In genomic region chr19:31592456-31592855, GRCh38 we compare ENCODE assay signal across 23 cellular contexts.
A peak's percentile ranks its signal among the peaks of the same experiment; 100 is the strongest.
DNase-seq lines count a peak whose midpoint lies in the region; ATAC-seq, FAIRE-seq and TF ChIP-seq lines count a peak whose summit lies in the region.
"Had no signal": no experiment of that assay in that cellular context is flagged by ENCODE, and none has a peak within 500 bp of the region (broad histone marks: within the 10 kb centered on the region; RNA-seq: fewer than 3 reads in every experiment).

No MANE protein-coding gene starts in this region.

- no peak overlapping the region for H3K4me3 Mint-ChIP-seq in osteocyte (ENCODE audit: unreplicated experiment)
- H3K4me3 Mint-ChIP-seq: CD4-positive, alpha-beta memory T cell had no signal

- CTCF ChIA-PET in A549 (lab: Yijun Ruan, JAX) (interaction anchor here (1.0 to 1.2 kb wide), 2 partner anchors 19 to 43 kb away, joined by 3 read pairs; no protein-coding TSS in a partner anchor), H1 (lab: Charles Lee; ENCODE audit: partially characterized antibody) (interaction anchor here (0.6 to 1.5 kb wide), 3 partner anchors 17 to 29 kb away, joined by 3 to 5 read pairs (median 4); no protein-coding TSS in a partner anchor)

- H3K79me2 ChIP-seq in H1 (ENCODE audit: control insufficient read depth in 1 of 2, insufficient read depth in 2 of 2, low read length in 2 of 2) = no peaks in the 10 kb centered on the region

- H3K4me3 ChIP-seq in A549 (no peak overlapping the region), H1 (ENCODE audit: extremely low read depth in 1 of 4, insufficient read depth in 2 of 4, low read depth in 3 of 4, low read length in 4 of 4) (no peak overlapping the region), breast epithelium (no peak overlapping the region)

- H3K4me1 ChIP-seq in A549 (no peaks in the 10 kb centered on the region), H1 (replicated peaks in 1 of 4; ENCODE audit: control insufficient read depth in 3 of 4, insufficient read depth in 4 of 4, low read length in 3 of 4) (peaks cover 0 to 8% (median 5%) of the 10 kb centered on the region in 4 experiments; a peak in 5 of 7 replicates), breast epithelium (no peaks in the 10 kb centered on the region)

- H3K56ac ChIP-seq in H1 (replicated peaks; ENCODE audit: insufficient read length, low read depth, low read length) = no peak overlapping the region

- no peak overlapping the region for H4K8ac ChIP-seq in H1 (ENCODE audit: extremely low read depth, insufficient read depth, low read length)

- no peak overlapping the region for H3K18ac ChIP-seq in H1 (ENCODE audit: extremely low read depth, low read length)

- TF ChIP-seq RAD21 in A549 (conservative IDR thresholded peaks at IDR 0.05 in 1 of 2, IDR thresholded peaks at IDR 0.05 in 1 of 2) = no peak
- TF ChIP-seq RAD21 in H1 (IDR thresholded peaks at IDR 0.05 in 1 of 2, conservative IDR thresholded peaks at IDR 0.05 in 1 of 2; ENCODE audit: low read depth in 2 of 2, low read length in 2 of 2) = no peak

- H3K4me1 Mint-ChIP-seq in osteocyte (ENCODE audit: unreplicated experiment) = no peaks in the 10 kb centered on the region
- H3K4me1 Mint-ChIP-seq: CD4-positive, alpha-beta memory T cell had no signal

- H4K5ac ChIP-seq in H1 (ENCODE audit: insufficient read length, low read depth, low read length) = no peak overlapping the region

- peak overlapping the region; percentile 7 for H4K91ac ChIP-seq in H1 (replicated peaks; ENCODE audit: insufficient read length, low read length)

- intact Hi-C loops in breast epithelium (cut with DNase I; ENCODE audit: low total_unique reads) = no loop called here

- H3K9me3 Mint-ChIP-seq in osteocyte (ENCODE audit: unreplicated experiment) = no peaks in the 10 kb centered on the region

- H2BK120ac ChIP-seq in H1 (replicated peaks; ENCODE audit: low read depth, low read length) = no peak overlapping the region

- TF ChIP-seq EP300 in A549 (IDR thresholded peaks at IDR 0.05) (no peak), H1 (IDR thresholded peaks at IDR 0.05; ENCODE audit: borderline replicate concordance in 1 of 2, low read depth in 2 of 2, low read length in 2 of 2) (no peak)

- H2BK5ac ChIP-seq in H1 (ENCODE audit: low read depth, low read length) = no peak overlapping the region

- TF ChIP-seq POLR2A in A549 (IDR thresholded peaks at IDR 0.05; ENCODE audit: low read length) (0 out of 2 replicates have a peak, but pooled peaks have one; percentile 7), H1 (IDR thresholded peaks at IDR 0.05; ENCODE audit: control extremely low read depth in 1 of 2, low read depth in 2 of 2, low read length in 2 of 2) (no peak), breast epithelium (IDR thresholded peaks at IDR 0.05) (no peak)

- H3K27me3 ChIP-seq in H1 (replicated peaks in 1 of 4; ENCODE audit: control insufficient read depth in 3 of 4, extremely low read depth in 1 of 4, insufficient read depth in 3 of 4, low read length in 3 of 4) = 0 out of 7 replicates have a peak, but pooled peaks cover 0 to 3% (median 0%) of the 10 kb centered on the region in 4 experiments
- peaks cover 0 to 18% of the 10 kb centered on the region in 2 donors for H3K27me3 ChIP-seq in breast epithelium

- no peak overlapping the region for H2AFZ ChIP-seq in H1 (ENCODE audit: low read length)

- H3K27ac ChIP-seq in A549 = no peak overlapping the region
- no peak overlapping the region for H3K27ac ChIP-seq in H1 (ENCODE audit: low read depth, low read length)
- H3K27ac ChIP-seq in breast epithelium = no peak overlapping the region
- H3K27ac ChIP-seq: 22Rv1 had no signal

- no peak overlapping the region for H2BK12ac ChIP-seq in H1 (ENCODE audit: low read depth, low read length)

- H2AK5ac ChIP-seq in H1 (ENCODE audit: low read depth, low read length) = no peak overlapping the region

- H3K23ac ChIP-seq in H1 (ENCODE audit: insufficient read length) = no peak overlapping the region

- DNase-seq in A549 (ENCODE audit: low read depth in 1 of 2, low spot score in 1 of 2) (no peak), H1 (ENCODE audit: low read depth in 1 of 2, low spot score in 2 of 2) (no peak), islet precursor cell (peak; percentile 13), osteocyte (ENCODE audit: extremely low spot score, unreplicated experiment) (peak; percentile 68), breast epithelium (ENCODE audit: low spot score in 2 of 2) (no peak), NCI-H526 (lab: John Stamatoyannopoulos, UW) (no peak)
- DNase-seq: ACHN; C1 segment of cervical spinal cord; Calu3; CD4-positive, alpha-beta memory T cell; COR-L47; DMS53; DMS79 treated with DMSO at 0.1 percent for 48 hours; GF-D8; GOT3; H7; HCEC 1CT had no signal

- H3K9ac ChIP-seq in H1 (replicated peaks in 1 of 4; ENCODE audit: extremely low read depth in 1 of 4, low read depth in 3 of 4, low read length in 3 of 4) = no peak overlapping the region

- H3K9me3 ChIP-seq in A549 (peaks cover 6% of the 10 kb centered on the region; the same call in 1 of the 3 replicates), H1 (ENCODE audit: insufficient read depth in 2 of 2, low read depth in 1 of 2, low read length in 1 of 2) (peaks cover 2 to 7% of the 10 kb centered on the region in 2 experiments; a peak in 2 of 4 replicates), breast epithelium (no peaks in the 10 kb centered on the region)

- FAIRE-seq in A549 (lab: Jason Lieb, UNC) (no peak), H1 (lab: Jason Lieb, UNC) (no peak)
- FAIRE-seq: A204.1, GM12891, GM18507 had no signal

- H2BK20ac ChIP-seq in H1 (ENCODE audit: low read length) = no peak overlapping the region

- H3K27ac Mint-ChIP-seq in osteocyte (ENCODE audit: unreplicated experiment) = no peak overlapping the region
- H3K27ac Mint-ChIP-seq: CD4-positive, alpha-beta memory T cell had no signal

- TF ChIP-seq CTCF in A549 (IDR thresholded peaks at IDR 0.05) = no peak
- no peak for TF ChIP-seq CTCF in H1 (IDR thresholded peaks at IDR 0.05; ENCODE audit: control extremely low read depth in 1 of 3, insufficient read depth in 1 of 3, low read depth in 1 of 3, low read length in 3 of 3)
- TF ChIP-seq CTCF in osteocyte (IDR thresholded peaks at IDR 0.05) = no peak
- TF ChIP-seq CTCF in breast epithelium (IDR thresholded peaks at IDR 0.05) = no peak

- no peak overlapping the region for H3K14ac ChIP-seq in H1 (ENCODE audit: insufficient read length)

- no peaks in the 10 kb centered on the region for H3K23me2 ChIP-seq in H1 (ENCODE audit: low read depth, low read length)

- no peaks in the 10 kb centered on the region for H3K27me3 Mint-ChIP-seq in osteocyte (ENCODE audit: unreplicated experiment)

- H3K4me2 ChIP-seq in A549 = no peak overlapping the region
- no peak overlapping the region for H3K4me2 ChIP-seq in H1 (ENCODE audit: insufficient read depth in 1 of 2, low read depth in 2 of 2, low read length in 2 of 2)

- no peak overlapping the region for H2BK15ac ChIP-seq in H1 (ENCODE audit: low read length)

- no peak for ATAC-seq in A549
- ATAC-seq in HG03432 (IDR thresholded peaks at IDR 0.05; ENCODE audit: unreplicated experiment) = no peak
- ATAC-seq in GM19397 (IDR thresholded peaks at IDR 0.05; ENCODE audit: unreplicated experiment) = no peak

- no peaks in the 10 kb centered on the region for H3K36me3 Mint-ChIP-seq in osteocyte (ENCODE audit: unreplicated experiment)
- H3K36me3 Mint-ChIP-seq: CD4-positive, alpha-beta memory T cell had no signal

- H3K36me3 ChIP-seq in H1 (ENCODE audit: control insufficient read depth in 2 of 4, insufficient read depth in 4 of 4, low read length in 3 of 4) (no peaks in the 10 kb centered on the region), breast epithelium (no peaks in the 10 kb centered on the region)

- POLR2A ChIA-PET in A549 (lab: Yijun Ruan, JAX) (no interaction called here), H1 (lab: Charles Lee; ENCODE audit: partially characterized antibody) (no interaction called here)

- 43% methylated on average over 14 of the region's 14 CpGs for WGBS in A549 (ENCODE audit: missing lambda C conversion rate)
- WGBS in H1 (ENCODE audit: extremely low coverage in 1 of 2, insufficient coverage in 1 of 2, insufficient read length in 1 of 2, insufficient replicate concordance in 2 of 2, low coverage in 1 of 2, low lambda C conversion rate in 2 of 2, missing lambda C conversion rate in 1 of 2), 2 experiments = 91% methylated on average over 14 of the region's 14 CpGs; no CpG with 5 or more reads in 1 of the 2 experiments

- H3K79me1 ChIP-seq in H1 (ENCODE audit: low read depth, low read length) = no peaks in the 10 kb centered on the region

- H3K4ac ChIP-seq in H1 (replicated peaks; ENCODE audit: insufficient read length, low read depth, low read length) = no peak overlapping the region

- H4K20me1 ChIP-seq in H1 (replicated peaks in 1 of 2; ENCODE audit: control insufficient read depth in 1 of 2, insufficient read depth in 2 of 2, low read length in 2 of 2) = no peaks in the 10 kb centered on the region

TF ChIP-seq in A549, 52 proteins besides CTCF, POLR2A, EP300 and RAD21 (continues in another document):
- TF ChIP-seq RFX5 (IDR thresholded peaks at IDR 0.05) = no peak
- no peak for TF ChIP-seq SMC3 (IDR thresholded peaks at IDR 0.05)
- no peak for TF ChIP-seq MAFK (IDR thresholded peaks at IDR 0.05; ENCODE audit: partially characterized antibody)
- no peak for TF ChIP-seq FOXS1 (CRISPR knock-in tag; IDR thresholded peaks at IDR 0.05)
- no peak for TF ChIP-seq CBX2 (IDR thresholded peaks at IDR 0.05; ENCODE audit: borderline replicate concordance, low read depth)
- TF ChIP-seq EHF (CRISPR knock-in tag; IDR thresholded peaks at IDR 0.05) = no peak
- no peak for TF ChIP-seq HES2 (IDR thresholded peaks at IDR 0.05)
- no peak for TF ChIP-seq RCOR1 (IDR thresholded peaks at IDR 0.05; ENCODE audit: low read depth, low read length)
- no peak for TF ChIP-seq NFE2L2 (conservative IDR thresholded peaks at IDR 0.05; ENCODE audit: low read length)

TF ChIP-seq in H1, 55 proteins besides CTCF, POLR2A, EP300 and RAD21 (continues in another document):
- TF ChIP-seq SAP30 (IDR thresholded peaks at IDR 0.05; ENCODE audit: insufficient read depth, insufficient replicate concordance, low read length) (no peak), SRF (IDR thresholded peaks at IDR 0.05; ENCODE audit: low read depth, low read length) (no peak), CTBP2 (IDR thresholded peaks at IDR 0.05; ENCODE audit: borderline replicate concordance, insufficient read depth, insufficient read length, low read length) (no peak), MAX (IDR thresholded peaks at IDR 0.05) (no peak), CHD1 (IDR thresholded peaks at IDR 0.05; ENCODE audit: low read depth, low read length) (no peak), E2F6 (IDR thresholded peaks at IDR 0.05) (no peak), YY1 (IDR thresholded peaks at IDR 0.05; ENCODE audit: low read depth, low read length) (no peak)

Comparison
In these comparisons a context has a peak if more than half of its experiments do, and no peak if none do; other contexts are left out.
1. DNase-seq: peak in islet precursor cell (single experiment) and osteocyte (single experiment); none in A549 (0 of 2), H1 (0 of 2), breast epithelium (0 of 2) and NCI-H526 (0 of 2).
2. Of the 18 proteins assayed by ChIP-seq in both H1 and A549: peak only in H1: none; only in A549: POLR2A; in both: none; in neither: 17.